17 cellular contexts compared by ENCODE assay signal in genomic region chr14:77142289-77142814, GRCh38. TPM values are rescaled to one million over a fixed set of nuclear protein-coding genes. Genes with fewer than 3 reads are reported as not detected.
DNase-seq lines count a peak whose midpoint lies in the region; ATAC-seq and TF ChIP-seq lines count a peak whose summit lies in the region.
"Had no signal": no experiment of that assay in that cellular context is flagged by ENCODE, and none has a peak within 500 bp of the region (broad histone marks: within the 10 kb centered on the region; RNA-seq: fewer than 3 reads in every experiment).

No MANE protein-coding gene starts in this region.

- peaks cover 11% of the 10 kb centered on the region for H3K4me1 ChIP-seq in mesendoderm (ENCODE audit: control insufficient read depth, low read depth, low read length)
- H3K4me1 ChIP-seq in breast epithelium: peaks cover 10 to 12% of the 10 kb centered on the region in 2 donors

- intact Hi-C loops in breast epithelium (cut with DNase I; ENCODE audit: low total_unique reads): no loop called here

- no peak overlapping the region for H3K56ac ChIP-seq in mesendoderm (ENCODE audit: low read length)

- no peak overlapping the region for H2BK5ac ChIP-seq in mesendoderm (ENCODE audit: low read length)

- H3K9me3 Mint-ChIP-seq in activated naive CD4-positive, alpha-beta T cell treated with anti-CD3 and anti-CD28 coated beads, Interleukin-2, amount 50 U/mL, for 24 hours: no peaks in the 10 kb centered on the region
- H3K9me3 Mint-ChIP-seq in activated naive CD4-positive, alpha-beta T cell treated with anti-CD3 and anti-CD28 coated beads, Interleukin-2, amount 50 U/mL, for 72 hours: no peaks in the 10 kb centered on the region

- no peaks in the 10 kb centered on the region for H3K79me1 ChIP-seq in mesendoderm (ENCODE audit: low read length)

- H2BK120ac ChIP-seq in mesendoderm (ENCODE audit: low read depth, low read length): no peak overlapping the region

- no peaks in the 10 kb centered on the region for H3K27me3 ChIP-seq in mesendoderm (ENCODE audit: insufficient read depth, low read length, poor library complexity)
- H3K27me3 ChIP-seq in breast epithelium: peaks cover 3 to 77% of the 10 kb centered on the region in 2 donors

- no peak for ATAC-seq in activated naive CD4-positive, alpha-beta T cell treated with anti-CD3 and anti-CD28 coated beads, Interleukin-2, amount 50 U/mL, for 72 hours
- no peak for ATAC-seq in HG02970 (IDR thresholded peaks at IDR 0.05; ENCODE audit: low FRiP score, unreplicated experiment)
- no peak for ATAC-seq in GM21737 (IDR thresholded peaks at IDR 0.05; ENCODE audit: unreplicated experiment)

- WGBS in mesendoderm (ENCODE audit: extremely low coverage, insufficient coverage, low lambda C conversion rate): no CpG with 5 or more reads among the region's 4 CpGs

- H3K23ac ChIP-seq in mesendoderm (ENCODE audit: low read length): no peak overlapping the region

- H2BK15ac ChIP-seq in mesendoderm (replicated peaks; ENCODE audit: low read depth): no peak overlapping the region

- no peaks in the 10 kb centered on the region for H3K79me2 ChIP-seq in mesendoderm (ENCODE audit: control insufficient read depth, insufficient read depth, low read length)

- peaks cover 11% of the 10 kb centered on the region for H3K4me1 Mint-ChIP-seq in activated naive CD4-positive, alpha-beta T cell treated with anti-CD3 and anti-CD28 coated beads, Interleukin-2, amount 50 U/mL, for 24 hours

- H3K9ac ChIP-seq in mesendoderm (ENCODE audit: low read length): no peak overlapping the region

- H3K27me3 Mint-ChIP-seq in activated naive CD4-positive, alpha-beta T cell treated with anti-CD3 and anti-CD28 coated beads, Interleukin-2, amount 50 U/mL, for 24 hours: peaks cover 50% of the 10 kb centered on the region

- DNase-seq in activated naive CD4-positive, alpha-beta T cell treated with anti-CD3 and anti-CD28 coated beads, Interleukin-2, amount 50 U/mL, for 72 hours (ENCODE audit: low spot score in 2 of 2): no peak
- DNase-seq in mesendoderm: peak; percentile 84
- no peak for DNase-seq in breast epithelium (ENCODE audit: low spot score in 2 of 2)
- DNase-seq: activated naive CD4-positive, alpha-beta T cell treated with Interleukin-2 at 50 U/mL for 16 hours; GOT3; heart right ventricle; left ventricle myocardium inferior; small intestine had no signal

- H4K8ac ChIP-seq in mesendoderm (ENCODE audit: low read depth, low read length): no peak overlapping the region

- H3K27ac ChIP-seq in angular gyrus (ENCODE audit: low read depth, low read length) (peak overlapping the region; percentile 84), mesendoderm (ENCODE audit: low read depth, low read length) (no peak overlapping the region), temporal lobe (ENCODE audit: low read depth, low read length) (peak overlapping the region; percentile 11), breast epithelium (no peak overlapping the region)
- H3K27ac ChIP-seq: heart right ventricle, left ventricle myocardium inferior, SJSA1 had no signal

- H3K4me3 ChIP-seq in mesendoderm (ENCODE audit: low read length): no peak overlapping the region
- H3K4me3 ChIP-seq in breast epithelium: no peak overlapping the region

- no peak overlapping the region for H2AK5ac ChIP-seq in mesendoderm (ENCODE audit: low read length)

- no peak overlapping the region for H3K4me2 ChIP-seq in mesendoderm (ENCODE audit: low read length)

- H3K18ac ChIP-seq in mesendoderm (ENCODE audit: low read length): no peak overlapping the region

- no peak overlapping the region for H4K5ac ChIP-seq in mesendoderm (ENCODE audit: low read length)

- no peaks in the 10 kb centered on the region for H3K36me3 Mint-ChIP-seq in activated naive CD4-positive, alpha-beta T cell treated with anti-CD3 and anti-CD28 coated beads, Interleukin-2, amount 50 U/mL, for 24 hours
- no peaks in the 10 kb centered on the region for H3K36me3 Mint-ChIP-seq in activated naive CD4-positive, alpha-beta T cell treated with anti-CD3 and anti-CD28 coated beads, Interleukin-2, amount 50 U/mL, for 72 hours

- no peak overlapping the region for H3K4ac ChIP-seq in mesendoderm (ENCODE audit: low read depth, low read length)

- H3K9me3 ChIP-seq in breast epithelium: no peaks in the 10 kb centered on the region
- H3K9me3 ChIP-seq: heart right ventricle, left ventricle myocardium inferior, SJSA1 had no signal

- no peak for TF ChIP-seq CTCF in breast epithelium (IDR thresholded peaks at IDR 0.05)

- peak overlapping the region; percentile 28 for H3K4me3 Mint-ChIP-seq in activated naive CD4-positive, alpha-beta T cell treated with anti-CD3 and anti-CD28 coated beads, Interleukin-2, amount 50 U/mL, for 24 hours

- no peak for TF ChIP-seq POLR2A in breast epithelium (IDR thresholded peaks at IDR 0.05)

- H3K27ac Mint-ChIP-seq in activated naive CD4-positive, alpha-beta T cell treated with anti-CD3 and anti-CD28 coated beads, Interleukin-2, amount 50 U/mL, for 24 hours: no peak overlapping the region
- H3K27ac Mint-ChIP-seq in activated naive CD4-positive, alpha-beta T cell treated with anti-CD3 and anti-CD28 coated beads, Interleukin-2, amount 50 U/mL, for 72 hours: no peak overlapping the region

- no peaks in the 10 kb centered on the region for H3K36me3 ChIP-seq in mesendoderm (ENCODE audit: control insufficient read depth, insufficient read depth, low read length)
- no peaks in the 10 kb centered on the region for H3K36me3 ChIP-seq in breast epithelium
- H3K36me3 ChIP-seq: heart right ventricle, left ventricle myocardium inferior, SJSA1 had no signal

RNA-seq across cellular contexts. Expression of gene ZDHHC22, which starts 0.8 kb away (rescaled TPM):
- not detected for total RNA-seq in activated naive CD4-positive, alpha-beta T cell treated with anti-CD3 and anti-CD28 coated beads, Interleukin-2, amount 50 U/mL, for 72 hours
- 9.1 TPM for polyA plus RNA-seq in mesendoderm (2013, experiment 1 of 2)
- polyA plus RNA-seq in mesendoderm (2013, experiment 2 of 2): 10.0 TPM
- total RNA-seq in temporal lobe (9.8 TPM), breast epithelium (not detected)
- total RNA-seq: activated CD8-positive, alpha-beta memory T cell treated with anti-CD3 and anti-CD28 coated beads for 36 hours; esophagus mucosa; left ventricle myocardium inferior; osteoblast had no signal
- polyA plus RNA-seq: heart right ventricle had no signal

RNA-seq across cellular contexts. Expression of gene TMEM63C, which starts 39.2 kb away (rescaled TPM):
- total RNA-seq in activated naive CD4-positive, alpha-beta T cell treated with anti-CD3 and anti-CD28 coated beads, Interleukin-2, amount 50 U/mL, for 72 hours: 1 to 10 TPM in 1 of 2 donors, under 1 TPM in 1; 0.32 to 1.1 TPM
- 2.3 TPM for polyA plus RNA-seq in mesendoderm (2013, experiment 1 of 2)
- 2.1 TPM for polyA plus RNA-seq in mesendoderm (2013, experiment 2 of 2)
- total RNA-seq in temporal lobe: 11.1 TPM
- total RNA-seq in breast epithelium: 1 to 10 TPM in 2 of 3 donors, under 1 TPM in 1; 0.16 to 8.0 (median 3.9) TPM

RNA-seq across cellular contexts. Expression of gene CIPC, which starts 44.3 kb away (rescaled TPM):
- total RNA-seq in activated naive CD4-positive, alpha-beta T cell treated with anti-CD3 and anti-CD28 coated beads, Interleukin-2, amount 50 U/mL, for 72 hours: 1 to 10 TPM; 5.4 to 9.6 TPM
- 12.6 TPM for polyA plus RNA-seq in mesendoderm (2013, experiment 1 of 2)
- polyA plus RNA-seq in mesendoderm (2013, experiment 2 of 2): 13.2 TPM
- total RNA-seq in temporal lobe (34.9 TPM), breast epithelium (10 to 100 TPM; 40.6 to 64.8 (median 50.7) TPM)

Comparison
In these comparisons a context has a peak if more than half of its experiments do, and no peak if none do; other contexts are left out.
1. H3K27ac ChIP-seq: peak in angular gyrus (single experiment) and temporal lobe (single experiment); none in mesendoderm (single experiment) and breast epithelium (0 of 2).
2. RNA of gene ZDHHC22, which starts 0.8 kb away (total RNA-seq): 9.8 TPM in temporal lobe (single experiment); not detected in activated naive CD4-positive, alpha-beta T cell treated with anti-CD3 and anti-CD28 coated beads, Interleukin-2, amount 50 U/mL, for 72 hours and not detected in breast epithelium; every median in the first group is over 10 times any median in the second.